In the genomic region with DNA sequence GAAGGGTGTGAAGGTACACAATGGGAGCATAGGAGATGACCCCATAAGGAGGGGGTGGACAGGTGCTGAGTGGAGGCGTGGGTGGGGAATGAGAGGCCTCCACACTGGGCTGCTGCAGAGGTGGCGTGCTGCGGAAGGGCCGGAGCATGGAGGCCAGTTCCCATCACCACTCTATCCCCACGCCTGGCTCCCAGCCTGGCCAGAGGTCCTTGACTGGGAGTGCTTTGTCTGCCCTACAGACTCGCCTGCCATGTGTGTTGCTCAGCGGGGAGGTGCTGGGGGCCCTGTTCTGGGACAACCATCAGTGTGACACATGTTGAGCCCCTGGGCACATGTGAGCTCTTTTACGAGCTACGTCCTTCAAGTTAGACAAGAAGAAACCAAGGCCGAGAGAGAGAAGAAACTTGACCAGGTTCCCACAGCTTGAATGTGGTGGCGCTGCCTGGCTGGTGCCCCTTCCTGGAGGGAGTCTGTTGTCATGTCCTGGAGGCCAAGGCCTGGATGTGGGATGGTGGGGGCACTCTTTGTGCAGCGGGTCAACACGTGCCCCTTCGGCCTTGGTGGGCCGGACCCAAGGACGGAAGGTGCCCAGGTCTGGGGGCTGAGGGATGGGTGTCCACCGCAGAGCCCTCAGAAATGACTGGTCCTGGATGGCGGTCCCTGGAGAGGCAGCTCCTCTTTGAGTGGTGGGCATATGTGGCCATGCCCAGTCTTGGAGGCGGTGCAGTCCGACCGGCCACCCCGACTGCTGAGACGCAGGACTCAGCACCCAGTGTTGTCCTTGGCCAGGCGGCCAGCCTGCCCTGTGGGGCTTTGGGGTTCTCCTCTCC, we compare ENCODE assay signal across 14 cellular contexts. TPM values are rescaled to one million over a fixed set of nuclear protein-coding genes. Genes with fewer than 3 reads are reported as not detected.
A peak's percentile ranks its signal among the peaks of the same experiment; 100 is the strongest.
DNase-seq lines count a peak whose midpoint lies in the region; ATAC-seq and TF ChIP-seq lines count a peak whose summit lies in the region.
"Had no signal": no experiment of that assay in that cellular context is flagged by ENCODE, and none has a peak within 500 bp of the region (broad histone marks: within the 10 kb centered on the region; RNA-seq: fewer than 3 reads in every experiment).

No MANE protein-coding gene starts in this region.

- H3K27ac Mint-ChIP-seq in activated CD8-positive, alpha-beta memory T cell treated with anti-CD3 and anti-CD28 coated beads, Interleukin-2, amount 10 ng/mL, durations not matched to agents 7 days and 5 days: peak overlapping the region; percentile 97
- H3K27ac Mint-ChIP-seq in activated CD8-positive, alpha-beta T cell treated with anti-CD3 and anti-CD28 coated beads, Interleukin-2, amount 10 ng/mL, durations not matched to agents 7 days and 5 days: peak overlapping the region; percentile 84

- H3K4me1 Mint-ChIP-seq in activated CD8-positive, alpha-beta memory T cell treated with anti-CD3 and anti-CD28 coated beads, Interleukin-2, amount 10 ng/mL, durations not matched to agents 7 days and 5 days: peaks cover 33% of the 10 kb centered on the region
- peaks cover 40% of the 10 kb centered on the region for H3K4me1 Mint-ChIP-seq in activated CD8-positive, alpha-beta T cell treated with anti-CD3 and anti-CD28 coated beads, Interleukin-2, amount 10 ng/mL, durations not matched to agents 7 days and 5 days (ENCODE audit: low read depth)

- H3K27ac ChIP-seq in substantia nigra (ENCODE audit: low read depth, low read length, poor library complexity, severe bottlenecking): peak overlapping the region; percentile 69
- H3K27ac ChIP-seq: brain microvascular endothelial cell had no signal

- H3K27me3 Mint-ChIP-seq in activated CD8-positive, alpha-beta memory T cell treated with anti-CD3 and anti-CD28 coated beads, Interleukin-2, amount 10 ng/mL, durations not matched to agents 7 days and 5 days: peaks cover 12% of the 10 kb centered on the region
- H3K27me3 Mint-ChIP-seq in activated CD8-positive, alpha-beta T cell treated with anti-CD3 and anti-CD28 coated beads, Interleukin-2, amount 10 ng/mL, durations not matched to agents 7 days and 5 days (ENCODE audit: low read depth): peaks cover 5% of the 10 kb centered on the region

- no peak for TF ChIP-seq CTCF in GM13976 (IDR thresholded peaks at IDR 0.05; ENCODE audit: borderline replicate concordance, control extremely low read depth, extremely low read depth, insufficient read depth, missing control alignments)

- peak overlapping the region; percentile 14 for H3K4me3 Mint-ChIP-seq in activated CD8-positive, alpha-beta memory T cell treated with anti-CD3 and anti-CD28 coated beads, Interleukin-2, amount 10 ng/mL, durations not matched to agents 7 days and 5 days
- no peak overlapping the region for H3K4me3 Mint-ChIP-seq in activated CD8-positive, alpha-beta T cell treated with anti-CD3 and anti-CD28 coated beads, Interleukin-2, amount 10 ng/mL, durations not matched to agents 7 days and 5 days

- H3K9me3 Mint-ChIP-seq in activated CD8-positive, alpha-beta memory T cell treated with anti-CD3 and anti-CD28 coated beads, Interleukin-2, amount 10 ng/mL, durations not matched to agents 7 days and 5 days (ENCODE audit: low read depth): no peaks in the 10 kb centered on the region
- H3K9me3 Mint-ChIP-seq in activated CD8-positive, alpha-beta T cell treated with anti-CD3 and anti-CD28 coated beads, Interleukin-2, amount 10 ng/mL, durations not matched to agents 7 days and 5 days (ENCODE audit: insufficient read depth): no peaks in the 10 kb centered on the region

- POLR2A ChIA-PET in activated CD8-positive, alpha-beta T cell treated with anti-CD3 and anti-CD28 coated beads, Interleukin-2, amount 10 ng/mL, durations not matched to agents 7 days and 5 days (lab: Charles Lee): interaction anchor here (0.6 to 9.5 kb wide), 4 partner anchors 17 to 756 kb away, joined by 3 to 136 read pairs (median 30); no protein-coding TSS in a partner anchor

- no peak for DNase-seq in activated CD8-positive, alpha-beta memory T cell treated with anti-CD3 and anti-CD28 coated beads, Interleukin-2, amount 10 ng/mL, durations not matched to agents 7 days and 5 days
- DNase-seq in activated CD8-positive, alpha-beta memory T cell treated with anti-CD3 and anti-CD28 coated beads, Interleukin-2, amount 50 U/mL, for 4 hours: no peak
- no peak for DNase-seq in activated CD8-positive, alpha-beta T cell treated with anti-CD3 and anti-CD28 coated beads, Interleukin-2, amount 10 ng/mL, durations not matched to agents 7 days and 5 days
- DNase-seq in left lobe of liver (ENCODE audit: low spot score) (peak; percentile 42), substantia nigra (lab: John Stamatoyannopoulos, UW) (no peak), GM13976 (ENCODE audit: low spot score) (no peak), pons (ENCODE audit: low spot score) (no peak)
- DNase-seq: brain microvascular endothelial cell; NCI-H1436; NCI-H748 treated with DMSO at 0.1 percent for 48 hours; stimulated activated naive CD4-positive, alpha-beta T cell treated with Interleukin-2 at 50 U/mL for 16 hours had no signal

- CTCF ChIA-PET in activated CD8-positive, alpha-beta memory T cell treated with anti-CD3 and anti-CD28 coated beads, Interleukin-2, amount 10 ng/mL, durations not matched to agents 7 days and 5 days (lab: Charles Lee): interaction anchor here (0.7 to 5.1 kb wide), 10 partner anchors 9 to 210 kb away, joined by 3 to 71 read pairs (median 9); partner anchors contain the start of gene ATG16L1
- CTCF ChIA-PET in activated CD8-positive, alpha-beta T cell treated with anti-CD3 and anti-CD28 coated beads, Interleukin-2, amount 10 ng/mL, durations not matched to agents 7 days and 5 days (lab: Charles Lee): interaction anchor here (0.8 to 4.2 kb wide), 5 partner anchors 10 to 192 kb away, joined by 3 to 24 read pairs (median 20); partner anchors contain the start of gene ATG16L1

- in situ Hi-C loops in GM13976 (cut with MboI; ENCODE audit: low sequenced_read_pairs, unreplicated experiment): no loop called here

- no peak for ATAC-seq in activated CD8-positive, alpha-beta memory T cell treated with anti-CD3 and anti-CD28 coated beads, Interleukin-2, amount 10 ng/mL, durations not matched to agents 7 days and 5 days
- no peak for ATAC-seq in activated CD8-positive, alpha-beta T cell treated with anti-CD3 and anti-CD28 coated beads, Interleukin-2, amount 10 ng/mL, durations not matched to agents 7 days and 5 days
- no peak for ATAC-seq in left lobe of liver
- ATAC-seq in GM21423 (IDR thresholded peaks at IDR 0.05; ENCODE audit: unreplicated experiment): no peak

- H3K36me3 Mint-ChIP-seq in activated CD8-positive, alpha-beta memory T cell treated with anti-CD3 and anti-CD28 coated beads, Interleukin-2, amount 10 ng/mL, durations not matched to agents 7 days and 5 days: peaks cover 27% of the 10 kb centered on the region
- H3K36me3 Mint-ChIP-seq in activated CD8-positive, alpha-beta T cell treated with anti-CD3 and anti-CD28 coated beads, Interleukin-2, amount 10 ng/mL, durations not matched to agents 7 days and 5 days (ENCODE audit: low read depth): peaks cover 35% of the 10 kb centered on the region

RNA-seq across cellular contexts. Expression of gene INPP5D, which starts 1.2 kb away (rescaled TPM):
- 100 to 1,000 TPM; 140 to 152 TPM for total RNA-seq in activated CD8-positive, alpha-beta memory T cell treated with anti-CD3 and anti-CD28 coated beads, Interleukin-2, amount 10 ng/mL, durations not matched to agents 7 days and 5 days
- 100 to 1,000 TPM; 108 to 122 TPM for total RNA-seq in activated CD8-positive, alpha-beta T cell treated with anti-CD3 and anti-CD28 coated beads, Interleukin-2, amount 10 ng/mL, durations not matched to agents 7 days and 5 days
- 5.0 TPM for total RNA-seq in left lobe of liver

RNA-seq across cellular contexts. Expression of gene NEU2, which starts 26.5 kb away (rescaled TPM):
- total RNA-seq in activated CD8-positive, alpha-beta memory T cell treated with anti-CD3 and anti-CD28 coated beads, Interleukin-2, amount 10 ng/mL, durations not matched to agents 7 days and 5 days: not detected
- not detected for total RNA-seq in activated CD8-positive, alpha-beta T cell treated with anti-CD3 and anti-CD28 coated beads, Interleukin-2, amount 10 ng/mL, durations not matched to agents 7 days and 5 days
- total RNA-seq in left lobe of liver: not detected
- total RNA-seq: A673, esophagus muscularis mucosa had no signal

RNA-seq across cellular contexts. Expression of gene NGEF, which starts 45.9 kb away (rescaled TPM):
- not detected for total RNA-seq in activated CD8-positive, alpha-beta memory T cell treated with anti-CD3 and anti-CD28 coated beads, Interleukin-2, amount 10 ng/mL, durations not matched to agents 7 days and 5 days
- not detected for total RNA-seq in activated CD8-positive, alpha-beta T cell treated with anti-CD3 and anti-CD28 coated beads, Interleukin-2, amount 10 ng/mL, durations not matched to agents 7 days and 5 days
- total RNA-seq in left lobe of liver: 23.7 TPM

Comparison
In these comparisons a context has a peak if more than half of its experiments do, and no peak if none do; other contexts are left out.
1. RNA of gene INPP5D, which starts 1.2 kb away (total RNA-seq): 140 to 152 TPM in activated CD8-positive, alpha-beta memory T cell treated with anti-CD3 and anti-CD28 coated beads, Interleukin-2, amount 10 ng/mL, durations not matched to agents 7 days and 5 days and 108 to 122 TPM in activated CD8-positive, alpha-beta T cell treated with anti-CD3 and anti-CD28 coated beads, Interleukin-2, amount 10 ng/mL, durations not matched to agents 7 days and 5 days; 5.0 TPM in left lobe of liver (single experiment); every median in the first group is over 10 times any median in the second.
2. RNA of gene NGEF, which starts 45.9 kb away (total RNA-seq): 23.7 TPM in left lobe of liver (single experiment); not detected in activated CD8-positive, alpha-beta memory T cell treated with anti-CD3 and anti-CD28 coated beads, Interleukin-2, amount 10 ng/mL, durations not matched to agents 7 days and 5 days and not detected in activated CD8-positive, alpha-beta T cell treated with anti-CD3 and anti-CD28 coated beads, Interleukin-2, amount 10 ng/mL, durations not matched to agents 7 days and 5 days; every median in the first group is over 10 times any median in the second.